10 cellular contexts compared by ENCODE assay signal in genomic region chr9:27535701-27536118, GRCh38.
DNase-seq lines count a peak whose midpoint lies in the region; ATAC-seq and TF ChIP-seq lines count a peak whose summit lies in the region.
"Had no signal": no experiment of that assay in that cellular context is flagged by ENCODE, and none has a peak within 500 bp of the region (broad histone marks: within the 10 kb centered on the region; RNA-seq: fewer than 3 reads in every experiment).

No MANE protein-coding gene starts in this region.

- H3K36me3 ChIP-seq in GM06990 (ENCODE audit: control insufficient read depth, insufficient read depth, low read length), result no peaks in the 10 kb centered on the region

- no peak for DNase-seq in GM06990 (ENCODE audit: extremely low read depth, insufficient read length)
- peak; percentile 28 for DNase-seq in NCI-H345 treated with DMSO at 0.1 percent for 48 hours (lab: John Stamatoyannopoulos, UW; ENCODE audit: unreplicated experiment)
- DNase-seq in hippocampal formation (lab: John Stamatoyannopoulos, UW), result peak; percentile 36 to 77
- DNase-seq in NCI-H2196 (lab: John Stamatoyannopoulos, UW; ENCODE audit: unreplicated experiment), result no peak
- no peak for DNase-seq in NCI-H1048 (lab: John Stamatoyannopoulos, UW)
- no peak for DNase-seq in D341Med (ENCODE audit: low spot score)
- DNase-seq: GDM1, IMR-90 had no signal

- TF ChIP-seq CTCF in GM06990 (IDR thresholded peaks at IDR 0.05; ENCODE audit: insufficient read depth, low read length, poor library complexity, severe bottlenecking), result peak; percentile 53

- H3K4me3 ChIP-seq in GM06990 (replicated peaks; ENCODE audit: low read depth, low read length), result no peak overlapping the region

- no peaks in the 10 kb centered on the region for H3K27me3 ChIP-seq in GM06990 (replicated peaks; ENCODE audit: control insufficient read depth, insufficient read depth, low read length)

- ATAC-seq in GM21447 (IDR thresholded peaks at IDR 0.05; ENCODE audit: unreplicated experiment) (peak; percentile 45), HG02759 (IDR thresholded peaks at IDR 0.05; ENCODE audit: unreplicated experiment) (no peak)

Comparison
In these comparisons a context has a peak if more than half of its experiments do, and no peak if none do; other contexts are left out.
1. DNase-seq: peak in NCI-H345 treated with DMSO at 0.1 percent for 48 hours (single experiment) and hippocampal formation (2 of 2); none in GM06990 (single experiment), NCI-H2196 (single experiment), NCI-H1048 (single experiment) and D341Med (single experiment).